Comparison of ENCODE assay signal across 20 cellular contexts in genomic region chr12:5317556-5317955, GRCh38.
"Had no signal": no experiment of that assay in that cellular context is flagged by ENCODE, and none has a peak within 500 bp of the region (broad histone marks: within the 10 kb centered on the region; RNA-seq: fewer than 3 reads in every experiment).

No MANE protein-coding gene starts in this region.

- FAIRE-seq: keratinocyte had no signal

- DNase-seq: cortex of kidney; gastrocnemius medialis; head of caudate nucleus; left ventricle myocardium superior; lower lobe of right lung; naive B cell; right lobe of liver; stimulated activated CD4-positive, alpha-beta T cell treated with anti-CD3 and anti-CD28 coated beads, Interleukin-12 subunit alpha, Interleukin-12 subunit beta, amount 100 ng/mL, for 4 hours; stimulated activated CD4-positive, alpha-beta T cell treated with anti-CD3 and anti-CD28 coated beads, Interleukin-1b, Interleukin-23, amount 100 ng/mL, for 48 hours; stimulated activated CD4-positive, alpha-beta T cell treated with anti-CD3 and anti-CD28 coated beads, Interleukin-4, amount 100 ng/mL, for 1 hour; stimulated activated CD8-positive, alpha-beta memory T cell treated with anti-CD3 and anti-CD28 coated beads, Interleukin-4, amount 100 ng/mL, for 48 hours; stimulated activated naive CD4-positive, alpha-beta T cell treated with Interleukin-2 at 50 U/mL for 16 hours; stomach; thyroid gland; trophoblast cell had no signal

- H3K27ac Mint-ChIP-seq: memory B cell, naive B cell, nephron, neural progenitor cell, progenitor cell of endocrine pancreas had no signal

- H3K4me3 Mint-ChIP-seq: memory B cell, naive B cell, nephron, neural progenitor cell had no signal

- H3K27me3 Mint-ChIP-seq: memory B cell had no signal

- H3K4me1 Mint-ChIP-seq: memory B cell, naive B cell, nephron, neural progenitor cell had no signal

- ATAC-seq: gastrocnemius medialis, left ventricle myocardium superior, lower lobe of right lung, right lobe of liver had no signal

- H3K36me3 Mint-ChIP-seq: memory B cell, naive B cell, neural progenitor cell had no signal
